ENCODE assay signal across 14 cellular contexts in the genomic region with DNA sequence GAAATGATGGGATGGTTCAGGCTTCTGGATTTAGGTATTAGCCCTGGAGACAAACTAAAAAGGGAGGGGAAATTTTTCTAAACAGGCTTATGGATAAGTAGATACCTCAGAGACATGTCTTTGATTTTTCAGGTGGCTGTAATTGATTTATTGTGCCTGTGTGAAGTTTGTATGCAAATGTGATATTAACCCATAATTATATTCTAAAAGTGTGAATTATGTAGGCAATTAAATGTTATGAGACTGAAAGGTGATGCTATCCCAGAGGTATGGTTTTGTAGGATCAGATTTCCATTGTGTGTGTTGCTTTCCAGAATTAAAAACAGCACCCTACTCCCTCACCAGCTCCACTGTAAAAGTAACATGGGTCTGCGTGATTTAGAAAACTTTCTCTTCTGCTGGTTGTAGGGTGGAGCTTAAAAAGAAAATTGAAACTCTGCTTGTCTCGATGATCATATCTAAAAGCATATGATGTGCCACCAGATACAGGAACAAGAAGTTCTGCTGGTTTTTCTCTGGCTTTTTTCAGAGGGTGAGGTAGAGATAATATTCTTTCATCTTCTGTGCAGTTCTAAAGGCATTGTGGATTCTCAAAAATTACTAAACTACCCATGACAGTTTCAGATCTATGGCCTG.
A peak's percentile ranks its signal among the peaks of the same experiment; 100 is the strongest.
DNase-seq lines count a peak whose midpoint lies in the region; ATAC-seq, FAIRE-seq and TF ChIP-seq lines count a peak whose summit lies in the region.
"Had no signal": no experiment of that assay in that cellular context is flagged by ENCODE, and none has a peak within 500 bp of the region (broad histone marks: within the 10 kb centered on the region; RNA-seq: fewer than 3 reads in every experiment).

No MANE protein-coding gene starts in this region.

- FAIRE-seq in GM12891 (lab: Jason Lieb, UNC), result peak; percentile 33
- FAIRE-seq in RCC 7860 (lab: Jason Lieb, UNC), result no peak

- ATAC-seq in GM19397 (IDR thresholded peaks at IDR 0.05; ENCODE audit: unreplicated experiment) (peak; percentile 59), HG02884 (IDR thresholded peaks at IDR 0.05; ENCODE audit: unreplicated experiment) (peak; percentile 85)

- no peak for TF ChIP-seq RAD21 in Ishikawa (IDR thresholded peaks at IDR 0.05; ENCODE audit: low read depth)

- no peak for TF ChIP-seq POLR2A in GM12891 (IDR thresholded peaks at IDR 0.05; ENCODE audit: low read depth, low read length)

- peak; percentile 25 for DNase-seq in GM12891 (ENCODE audit: insufficient read length, low spot score)
- no peak for DNase-seq in RCC 7860 (ENCODE audit: low spot score)
- DNase-seq in SK-N-DZ (ENCODE audit: low spot score), result no peak
- no peak for DNase-seq in AG08395 (ENCODE audit: low spot score)
- no peak for DNase-seq in SKM-1 treated with dmso at 0.1 percent for 144 hours (lab: John Stamatoyannopoulos, UW; ENCODE audit: unreplicated experiment)
- DNase-seq: activated CD4-positive, alpha-beta T cell treated with anti-CD3 and anti-CD28 coated beads for 48 hours; activated naive CD8-positive, alpha-beta T cell treated with anti-CD3 and anti-CD28 coated beads for 36 hours; AML-193; effector memory CD4-positive, alpha-beta T cell; NCI-H1105 treated with DMSO at 0.1 percent for 48 hours; SHP77 treated with DMSO at 0.1 percent for 48 hours had no signal

- TF ChIP-seq EP300 in Ishikawa (IDR thresholded peaks at IDR 0.05; ENCODE audit: borderline replicate concordance), result 0 out of 2 replicates have a peak, but pooled peaks have one; percentile 28

TF ChIP-seq in GM12891, 5 proteins besides CTCF, POLR2A, EP300 and RAD21:
- TF ChIP-seq POU2F2 (IDR thresholded peaks at IDR 0.05; ENCODE audit: low read depth, low read length), result no peak
- no peak for TF ChIP-seq PAX5 (IDR thresholded peaks at IDR 0.05; ENCODE audit: insufficient read depth, low read length, severe bottlenecking)
- TF ChIP-seq TAF1 (IDR thresholded peaks at IDR 0.05; ENCODE audit: low read depth, low read length), result no peak
- TF ChIP-seq POLR2AphosphoS5 (IDR thresholded peaks at IDR 0.05; ENCODE audit: low read depth, low read length), result no peak
- no peak for TF ChIP-seq SPI1 (IDR thresholded peaks at IDR 0.05; ENCODE audit: low read depth, low read length)

TF ChIP-seq in Ishikawa, 13 proteins besides CTCF, POLR2A, EP300 and RAD21:
- TF ChIP-seq, protein P1, sequence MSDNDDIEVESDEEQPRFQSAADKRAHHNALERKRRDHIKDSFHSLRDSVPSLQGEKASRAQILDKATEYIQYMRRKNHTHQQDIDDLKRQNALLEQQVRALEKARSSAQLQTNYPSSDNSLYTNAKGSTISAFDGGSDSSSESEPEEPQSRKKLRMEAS (IDR thresholded peaks at IDR 0.05), result no peak
